ENCODE assay signal across 25 cellular contexts in genomic region chr22:37112084-37112728, GRCh38. TPM values are rescaled to one million over a fixed set of nuclear protein-coding genes. Genes with fewer than 3 reads are reported as not detected.
"Had no signal": no experiment of that assay in that cellular context is flagged by ENCODE, and none has a peak within 500 bp of the region (broad histone marks: within the 10 kb centered on the region; RNA-seq: fewer than 3 reads in every experiment).

No MANE protein-coding gene starts in this region.

- H3K36me3 Mint-ChIP-seq: memory B cell had no signal

- H3K27me3 Mint-ChIP-seq: activated naive CD8-positive, alpha-beta T cell treated with anti-CD3 and anti-CD28 coated beads for 36 hours; central memory CD8-positive, alpha-beta T cell; effector memory CD8-positive, alpha-beta T cell had no signal

- H3K4me1 ChIP-seq: breast epithelium, esophagus squamous epithelium, gastrocnemius medialis, sigmoid colon, upper lobe of right lung had no signal

- H3K27ac ChIP-seq: breast epithelium, esophagus squamous epithelium, gastrocnemius medialis, sigmoid colon, upper lobe of right lung, VCaP had no signal

- ATAC-seq: effector memory CD8-positive, alpha-beta T cell; gastrocnemius medialis; left ventricle myocardium superior; upper lobe of right lung had no signal

- H3K9me3 ChIP-seq: breast epithelium, esophagus squamous epithelium, gastrocnemius medialis, sigmoid colon, upper lobe of right lung had no signal

- H3K27me3 ChIP-seq: upper lobe of right lung had no signal

- H3K4me3 ChIP-seq: breast epithelium, esophagus squamous epithelium, gastrocnemius medialis, sigmoid colon, smooth muscle cell, upper lobe of right lung had no signal

- H3K36me3 ChIP-seq: breast epithelium, esophagus squamous epithelium, gastrocnemius medialis, sigmoid colon, upper lobe of right lung had no signal

- H3K9me3 Mint-ChIP-seq: activated naive CD8-positive, alpha-beta T cell treated with anti-CD3 and anti-CD28 coated beads for 36 hours; central memory CD8-positive, alpha-beta T cell; effector memory CD8-positive, alpha-beta T cell; memory B cell; nephron progenitor cell had no signal

- H3K4me1 Mint-ChIP-seq: memory B cell had no signal

- H3K4me3 Mint-ChIP-seq: activated naive CD8-positive, alpha-beta T cell treated with anti-CD3 and anti-CD28 coated beads for 36 hours; central memory CD8-positive, alpha-beta T cell; effector memory CD8-positive, alpha-beta T cell; memory B cell; nephron progenitor cell had no signal

- DNase-seq: activated CD4-positive, alpha-beta T cell treated with anti-CD3 and anti-CD28 coated beads for 1 hour; activated CD4-positive, alpha-beta T cell treated with anti-CD3 and anti-CD28 coated beads, Interleukin-2, amount 50 U/mL, for 1 hour; activated naive CD4-positive, alpha-beta T cell treated with Interleukin-2 at 50 U/mL for 16 hours; activated naive CD8-positive, alpha-beta T cell treated with anti-CD3 and anti-CD28 coated beads for 36 hours; activated T-cell treated with anti-CD3 and anti-CD28 coated beads, Interleukin-2, amount 50 U/mL, for 48 hours; effector memory CD8-positive, alpha-beta T cell; esophagus squamous epithelium; gastrocnemius medialis; hypothalamus; left ventricle myocardium superior; nephron progenitor cell; occipital lobe; sigmoid colon; stimulated activated CD4-positive, alpha-beta T cell treated with anti-CD3 and anti-CD28 coated beads, Interleukin-2, amount 100 ng/mL, for 48 hours; stimulated activated CD8-positive, alpha-beta memory T cell treated with anti-CD3 and anti-CD28 coated beads, Interleukin-4, amount 100 ng/mL, for 48 hours; stimulated activated naive CD4-positive, alpha-beta T cell; upper lobe of right lung had no signal

- H3K27ac Mint-ChIP-seq: activated naive CD8-positive, alpha-beta T cell treated with anti-CD3 and anti-CD28 coated beads for 36 hours; effector memory CD8-positive, alpha-beta T cell; memory B cell; nephron progenitor cell had no signal

RNA-seq across cellular contexts. Expression of gene TMPRSS6, which starts 2.7 kb away (rescaled TPM):
- total RNA-seq: dermis microvascular lymphatic vessel endothelial cell, endothelial cell of umbilical vein, left ventricle myocardium superior, occipital lobe, sigmoid colon, smooth muscle cell, subcutaneous adipose tissue had no signal

RNA-seq across cellular contexts. Expression of gene IL2RB, which starts 37.5 kb away (rescaled TPM):
- total RNA-seq: dermis microvascular lymphatic vessel endothelial cell, endothelial cell of umbilical vein, occipital lobe had no signal
